In genomic region chr1:161020573-161021167, GRCh38 we compare ENCODE assay signal across 9 cellular contexts. TPM values are rescaled to one million over a fixed set of nuclear protein-coding genes. Genes with fewer than 3 reads are reported as not detected.
DNase-seq lines count a peak whose midpoint lies in the region; ATAC-seq, FAIRE-seq and TF ChIP-seq lines count a peak whose summit lies in the region.
"Had no signal": no experiment of that assay in that cellular context is flagged by ENCODE, and none has a peak within 500 bp of the region (broad histone marks: within the 10 kb centered on the region; RNA-seq: fewer than 3 reads in every experiment).

Gene F11R (minus strand): TSS chr1:161021152. CDS start chr1:161021073, 79 bp downstream.

- TF ChIP-seq CTCF in D721Med (IDR thresholded peaks at IDR 0.05; ENCODE audit: insufficient read depth, missing control alignments) (no peak), OCI-LY1 (IDR thresholded peaks at IDR 0.05; ENCODE audit: low read length) (no peak), mammary epithelial cell (conservative IDR thresholded peaks at IDR 0.05 in 1 of 2, IDR thresholded peaks at IDR 0.05 in 1 of 2; ENCODE audit: extremely low read depth in 1 of 2, insufficient read depth in 1 of 2, low read depth in 1 of 2, low read length in 2 of 2) (peak; percentile 8 to 38)

- H2AFZ ChIP-seq in OCI-LY1 (ENCODE audit: low read length) (peak within 1 kb of the TSS; percentile 30; the same call in 1 of the 2 replicates), mammary epithelial cell (ENCODE audit: low read depth, low read length) (peak within 1 kb of the TSS; percentile 64)

- in situ Hi-C loops in mammary epithelial cell (cut with MboI; ENCODE audit: low sequenced_read_pairs in 2 of 2) = no loop called here

- no peaks in the 10 kb centered on the region for H3K9me3 Mint-ChIP-seq in immature natural killer cell

- dilution Hi-C loops in mammary epithelial cell (cut with HindIII; ENCODE audit: low sequenced_read_pairs) = no loop called here

- CTCF ChIA-PET in mammary epithelial cell (lab: Charles Lee; ENCODE audit: low non-redundant PET) = interaction anchor here (0.6 to 1.7 kb wide), 4 partner anchors 13 to 24 kb away, joined by 3 to 10 read pairs (median 3); no protein-coding TSS in a partner anchor

- peak within 1 kb of the TSS; percentile 84 to 97 (median 94) for H3K27ac Mint-ChIP-seq in immature natural killer cell

- H3K36me3 ChIP-seq in OCI-LY1 (ENCODE audit: insufficient read depth, low read length) (no peaks in the 10 kb centered on the region), mammary epithelial cell (ENCODE audit: insufficient read depth, low read length) (no peaks in the 10 kb centered on the region), small intestine (ENCODE audit: control insufficient read depth in 2 of 2, insufficient read depth in 2 of 2, low read length in 2 of 2) (no peaks in the 10 kb centered on the region)

- no peaks in the 10 kb centered on the region for H3K36me3 Mint-ChIP-seq in immature natural killer cell

- no peaks in the 10 kb centered on the region for H3K9me2 ChIP-seq in OCI-LY1 (ENCODE audit: low read depth, low read length)

- peaks cover 41% of the 10 kb centered on the region for H3K4me1 ChIP-seq in OCI-LY1 (ENCODE audit: insufficient read depth, low read length, severe bottlenecking)
- H3K4me1 ChIP-seq in mammary epithelial cell (ENCODE audit: insufficient read depth, low read length) = peaks cover 34% of the 10 kb centered on the region
- peaks cover 0 to 6% of the 10 kb centered on the region in 2 donors for H3K4me1 ChIP-seq in small intestine (ENCODE audit: control insufficient read depth in 2 of 2, insufficient read depth in 1 of 2, low read depth in 1 of 2, low read length in 1 of 2)

- H3K27ac ChIP-seq in OCI-LY1 (ENCODE audit: low read depth, low read length, poor library complexity, severe bottlenecking) (peak within 1 kb of the TSS; percentile 57), mammary epithelial cell (ENCODE audit: insufficient read depth, low read depth, low read length) (peak within 1 kb of the TSS; percentile 98), small intestine (ENCODE audit: low read depth in 1 of 2, low read length in 1 of 2) (peak within 1 kb of the TSS; percentile 87 to 98)

- H3K9ac ChIP-seq in OCI-LY1 (ENCODE audit: low read length) = peak within 1 kb of the TSS; percentile 72
- H3K9ac ChIP-seq in mammary epithelial cell (ENCODE audit: insufficient read depth, low read length) = peak within 1 kb of the TSS; percentile 91

- H3K4me3 Mint-ChIP-seq in immature natural killer cell = peak within 1 kb of the TSS; percentile 87 to 95 (median 94)

- no peak for FAIRE-seq in D721Med (lab: Jason Lieb, UNC)
- FAIRE-seq in small intestine (lab: Jason Lieb, UNC) = no peak
- FAIRE-seq: colon had no signal

- no peaks in the 10 kb centered on the region for H3K9me3 ChIP-seq in OCI-LY1 (ENCODE audit: low read length)
- no peaks in the 10 kb centered on the region for H3K9me3 ChIP-seq in mammary epithelial cell (replicated peaks; ENCODE audit: insufficient read depth, low read length)
- no peaks in the 10 kb centered on the region for H3K9me3 ChIP-seq in small intestine (ENCODE audit: control insufficient read depth, low read depth)

- H4K20me1 ChIP-seq in OCI-LY1 (ENCODE audit: insufficient read depth, low read length) (no peaks in the 10 kb centered on the region), mammary epithelial cell (ENCODE audit: insufficient read depth, low read length) (no peaks in the 10 kb centered on the region)

- WGBS in mammary epithelial cell (ENCODE audit: low coverage, missing lambda C conversion rate) = 0% methylated on average over 9 of the region's 35 CpGs
- WGBS in small intestine, 3 donors = 1% methylated on average over 31 to 35 of the region's 35 CpGs

- peak; percentile 25 for ATAC-seq in GM19025 (IDR thresholded peaks at IDR 0.05; ENCODE audit: low read depth, unreplicated experiment)
- peak; percentile 48 for ATAC-seq in HG03159 (IDR thresholded peaks at IDR 0.05; ENCODE audit: unreplicated experiment)

- H3F3A ChIP-seq in OCI-LY1 (ENCODE audit: insufficient read depth, low read length) = 0 out of 2 replicates have a peak, but pooled peaks cover 3% of the 10 kb centered on the region

- H3K4me2 ChIP-seq in OCI-LY1 (ENCODE audit: low read length) (peak within 1 kb of the TSS; percentile 91), mammary epithelial cell (ENCODE audit: insufficient read depth, low read depth, low read length) (peak within 1 kb of the TSS; percentile 89)

- H3K27me3 Mint-ChIP-seq in immature natural killer cell (ENCODE audit: low read depth in 3 of 3) = peaks cover 7 to 16% (median 11%) of the 10 kb centered on the region in 3 donors

- H3K27me3 ChIP-seq in OCI-LY1 (ENCODE audit: insufficient read depth, low read length) = no peaks in the 10 kb centered on the region
- H3K27me3 ChIP-seq in mammary epithelial cell (ENCODE audit: insufficient read depth, low read length) = no peaks in the 10 kb centered on the region
- H3K27me3 ChIP-seq in small intestine (ENCODE audit: control insufficient read depth in 2 of 2, insufficient read depth in 2 of 2, low read length in 2 of 2) = no peaks in the 10 kb centered on the region

- H3K79me2 ChIP-seq in OCI-LY1 (ENCODE audit: insufficient read depth, low read length) (peaks cover 6% of the 10 kb centered on the region), mammary epithelial cell (ENCODE audit: insufficient read depth, low read length) (peaks cover 50% of the 10 kb centered on the region)

- H3K4me3 ChIP-seq in OCI-LY1 (ENCODE audit: low read depth, low read length, poor library complexity, severe bottlenecking) (peak within 1 kb of the TSS; percentile 76), mammary epithelial cell (replicated peaks in 1 of 3; ENCODE audit: insufficient read depth in 1 of 3, low read depth in 2 of 3, low read length in 3 of 3) (peak within 1 kb of the TSS; percentile 74 to 81 (median 80)), small intestine (ENCODE audit: low read depth in 1 of 2, low read length in 2 of 2) (peak within 1 kb of the TSS; percentile 63)

- intact Hi-C loops in mammary epithelial cell (cut with micrococcal nuclease) = loop anchor here (1.0 kb wide), 3 partner anchors 23 to 95 kb away; partner anchors contain the start of gene USF1

- peak; percentile 35 for DNase-seq in D721Med (ENCODE audit: insufficient read length, low spot score)
- DNase-seq in mammary epithelial cell = peak; percentile 87
- peak in 1 of 3 donors; percentile 38 for DNase-seq in immature natural killer cell
- peak; percentile 75 for DNase-seq in small intestine
- no peak for DNase-seq in NCI-H524 treated with DMSO at 0.1 percent for 48 hours (lab: John Stamatoyannopoulos, UW)

- TSS peak; percentile 69 for BruUV-seq in mammary epithelial cell (replicated peaks; lab: Mats Ljungman, UMichigan)

- H3K4me1 Mint-ChIP-seq in immature natural killer cell = peaks cover 25 to 30% of the 10 kb centered on the region in 2 donors

RNA-seq across cellular contexts. Expression of gene F11R, which starts in this region (rescaled TPM):
- 100 to 1,000 TPM; 109 to 202 TPM for total RNA-seq in mammary epithelial cell
- polyA plus RNA-seq in mammary epithelial cell (159 TPM), immature natural killer cell (10 to 100 TPM; 11.5 to 53.2 (median 27.7) TPM), small intestine (10 to 100 TPM; 30.2 to 74.6 (median 36.7) TPM)
- polyA minus RNA-seq in mammary epithelial cell = 183 TPM

Comparison
In these comparisons a context has a peak if more than half of its experiments do, and no peak if none do; other contexts are left out.
1. CTCF ChIP-seq: peak in mammary epithelial cell (2 of 2); none in D721Med (single experiment) and OCI-LY1 (single experiment).
2. Peak in every context shown above with its lines, with median percentiles within 50 percentile points of each other: H3K27ac ChIP-seq and H3K4me3 ChIP-seq.